In genomic region chr3:13002398-13003124, GRCh38 we compare ENCODE assay signal across 8 cellular contexts.
DNase-seq lines count a peak whose midpoint lies in the region; ATAC-seq and TF ChIP-seq lines count a peak whose summit lies in the region.

No MANE protein-coding gene starts in this region.

- POLR2A ChIA-PET in HEK293T (lab: Yijun Ruan, JAX): no interaction called here

- H3K36me3 Mint-ChIP-seq in activated naive CD4-positive, alpha-beta T cell treated with anti-CD3 and anti-CD28 coated beads, Interleukin-2, amount 50 U/mL, for 72 hours: no peaks in the 10 kb centered on the region

- H3K9me3 Mint-ChIP-seq in activated naive CD4-positive, alpha-beta T cell treated with anti-CD3 and anti-CD28 coated beads, Interleukin-2, amount 50 U/mL, for 72 hours: no peaks in the 10 kb centered on the region

- H3K27ac Mint-ChIP-seq in activated naive CD4-positive, alpha-beta T cell treated with anti-CD3 and anti-CD28 coated beads, Interleukin-2, amount 50 U/mL, for 72 hours: peak overlapping the region in 1 of 2 donors; percentile 84

- peaks cover 10% of the 10 kb centered on the region for H3K36me3 ChIP-seq in GM06990 (ENCODE audit: control insufficient read depth, insufficient read depth, low read length)

- CTCF ChIA-PET in HEK293T (lab: Yijun Ruan, JAX): no interaction called here

- no peaks in the 10 kb centered on the region for H3K27me3 ChIP-seq in GM06990 (replicated peaks; ENCODE audit: control insufficient read depth, insufficient read depth, low read length)

- no peak overlapping the region; the same call in 1 of the 2 replicates for H3K4me3 ChIP-seq in GM06990 (replicated peaks; ENCODE audit: low read depth, low read length)

- DNase-seq in GM06990 (ENCODE audit: extremely low read depth, insufficient read length) (peak; percentile 83), GM20000 (ENCODE audit: low spot score) (peak; percentile 63), HEK293T (ENCODE audit: extremely low spot score) (no peak), mucosa of gallbladder (ENCODE audit: low spot score) (no peak), amniotic stem cell (lab: John Stamatoyannopoulos, UW) (no peak), dermis blood vessel endothelial cell (no peak)
- no peak for DNase-seq in activated naive CD4-positive, alpha-beta T cell treated with anti-CD3 and anti-CD28 coated beads, Interleukin-2, amount 50 U/mL, for 72 hours (ENCODE audit: low spot score in 2 of 2)

- peak; percentile 60 for ATAC-seq in HG03439 (IDR thresholded peaks at IDR 0.05; ENCODE audit: unreplicated experiment)
- ATAC-seq in activated naive CD4-positive, alpha-beta T cell treated with anti-CD3 and anti-CD28 coated beads, Interleukin-2, amount 50 U/mL, for 72 hours: peak; percentile 89 to 90

- TF ChIP-seq CTCF in GM06990 (IDR thresholded peaks at IDR 0.05; ENCODE audit: insufficient read depth, low read length, poor library complexity, severe bottlenecking): no peak
- TF ChIP-seq CTCF in GM20000 (IDR thresholded peaks at IDR 0.05; ENCODE audit: extremely low read depth, missing control alignments): no peak

TF ChIP-seq in HEK293T, 16 proteins besides CTCF, POLR2A, EP300 and RAD21:
- TF ChIP-seq FOXK2 (IDR thresholded peaks at IDR 0.05) (no peak), HDGF (IDR thresholded peaks at IDR 0.05; ENCODE audit: borderline replicate concordance) (no peak), SP1 (IDR thresholded peaks at IDR 0.05) (no peak), SUZ12 (IDR thresholded peaks at IDR 0.05) (no peak), ZNF384 (IDR thresholded peaks at IDR 0.05) (no peak), LEF1 (IDR thresholded peaks at IDR 0.05; ENCODE audit: borderline replicate concordance) (no peak), FOXM1 (IDR thresholded peaks at IDR 0.05; ENCODE audit: borderline replicate concordance) (no peak), FOXA1 (IDR thresholded peaks at IDR 0.05) (no peak), BHLHE40 (IDR thresholded peaks at IDR 0.05; ENCODE audit: borderline replicate concordance) (no peak), PKNOX1 (IDR thresholded peaks at IDR 0.05) (no peak), ARNT (IDR thresholded peaks at IDR 0.05) (no peak), L3MBTL2 (conservative IDR thresholded peaks at IDR 0.05) (no peak), CTBP1 (IDR thresholded peaks at IDR 0.05; ENCODE audit: borderline replicate concordance) (no peak), NFRKB (IDR thresholded peaks at IDR 0.05) (no peak), ELF4 (IDR thresholded peaks at IDR 0.05) (no peak), TARDBP (IDR thresholded peaks at IDR 0.05) (no peak)

Comparison
In these comparisons a context has a peak if more than half of its experiments do, and no peak if none do; other contexts are left out.
1. DNase-seq: peak in GM06990 (single experiment) and GM20000 (single experiment); none in activated naive CD4-positive, alpha-beta T cell treated with anti-CD3 and anti-CD28 coated beads, Interleukin-2, amount 50 U/mL, for 72 hours (0 of 2), HEK293T (single experiment), mucosa of gallbladder (single experiment), amniotic stem cell (single experiment) and dermis blood vessel endothelial cell (single experiment).